Comparison of ENCODE assay signal across 11 cellular contexts in genomic region chr3:134251731-134252391, GRCh38. TPM values are rescaled to one million over a fixed set of nuclear protein-coding genes. Genes with fewer than 3 reads are reported as not detected.
DNase-seq lines count a peak whose midpoint lies in the region; ATAC-seq and TF ChIP-seq lines count a peak whose summit lies in the region.
"Had no signal": no experiment of that assay in that cellular context is flagged by ENCODE, and none has a peak within 500 bp of the region (broad histone marks: within the 10 kb centered on the region; RNA-seq: fewer than 3 reads in every experiment).

No MANE protein-coding gene starts in this region.

- H3K27ac ChIP-seq in VCaP = peak overlapping the region; percentile 88
- H3K27ac ChIP-seq in heart right ventricle = peak overlapping the region in 9 of 10 donors; percentile 63 to 96 (median 92)
- peak overlapping the region; percentile 33 for H3K27ac ChIP-seq in psoas muscle

- peak overlapping the region in 3 of 10 donors; percentile 10 to 83 (median 81) for H3K4me3 ChIP-seq in heart right ventricle
- no peak overlapping the region for H3K4me3 ChIP-seq in psoas muscle

- H3K9me3 ChIP-seq in ES-I3 (ENCODE audit: control insufficient read depth, insufficient read depth, low read length) = 0 out of 2 replicates have a peak, but pooled peaks cover 4% of the 10 kb centered on the region
- no peaks in the 10 kb centered on the region for H3K9me3 ChIP-seq in heart right ventricle
- no peaks in the 10 kb centered on the region for H3K9me3 ChIP-seq in psoas muscle
- H3K9me3 ChIP-seq: colonic mucosa had no signal

- in situ Hi-C loops in KBM-7 (cut with MboI; ENCODE audit: low pct_unique_long_range_greater_than_20kb, low sequenced_read_pairs) = no loop called here

- peak; percentile 33 to 64 for DNase-seq in heart right ventricle
- DNase-seq in psoas muscle = peak in 1 of 2 donors; percentile 58
- DNase-seq in NCI-H1092 (lab: John Stamatoyannopoulos, UW) = no peak
- DNase-seq in KBM-7 = no peak
- DNase-seq in NAMALWA (ENCODE audit: low spot score) = no peak
- DNase-seq: colonic mucosa; NCI-H510A treated with DMSO at 0.1 percent for 48 hours; stimulated activated CD4-positive, alpha-beta T cell treated with anti-CD3 and anti-CD28 coated beads, Interleukin-4, amount 100 ng/mL, for 24 hours had no signal

- H3K9ac ChIP-seq in ES-I3 (ENCODE audit: low read depth, low read length) = peak overlapping the region; percentile 16; the same call in 1 of the 2 replicates

- 41 to 45% methylated on average over 22 of the region's 22 CpGs for WGBS in heart right ventricle, 2 donors
- WGBS in psoas muscle, 3 donors = 71 to 73% (median 72%) methylated on average over 22 of the region's 22 CpGs

- ATAC-seq in heart right ventricle (peak in 7 of 8 donors; percentile 17 to 78 (median 57)), psoas muscle (no peak), HG02623 (IDR thresholded peaks at IDR 0.05; ENCODE audit: unreplicated experiment) (no peak)

- peaks cover 19% of the 10 kb centered on the region for H3K4me1 ChIP-seq in ES-I3 (ENCODE audit: insufficient read depth, low read length)
- peaks cover 3 to 57% (median 41%) of the 10 kb centered on the region in 9 donors for H3K4me1 ChIP-seq in heart right ventricle
- peaks cover 16% of the 10 kb centered on the region for H3K4me1 ChIP-seq in psoas muscle
- H3K4me1 ChIP-seq: colonic mucosa had no signal

- H3K36me3 ChIP-seq in ES-I3 (ENCODE audit: insufficient read depth, low read length) (no peaks in the 10 kb centered on the region), heart right ventricle (no peaks in the 10 kb centered on the region), psoas muscle (ENCODE audit: insufficient read depth in 1 of 2, low read depth in 1 of 2) (no peaks in the 10 kb centered on the region)
- H3K36me3 ChIP-seq: colonic mucosa had no signal

- H3K27me3 ChIP-seq in heart right ventricle (no peaks in the 10 kb centered on the region), psoas muscle (ENCODE audit: insufficient read depth in 3 of 3, low read length in 2 of 3) (no peaks in the 10 kb centered on the region)
- H3K27me3 ChIP-seq: colonic mucosa had no signal

- intact Hi-C loops in heart right ventricle (cut with DNase I) (loop anchor here in 5 of 10 donors (5.0 kb wide), 3 partner anchors 40 to 45 kb away; no protein-coding TSS in a partner anchor), psoas muscle (cut with DNase I) (no loop called here)

- TF ChIP-seq CTCF in VCaP (conservative IDR thresholded peaks at IDR 0.05) (no peak), heart right ventricle (IDR thresholded peaks at IDR 0.05) (no peak), psoas muscle (IDR thresholded peaks at IDR 0.05) (no peak)

RNA-seq across cellular contexts. Expression of gene RYK, which starts 1.2 kb away (rescaled TPM):
- total RNA-seq in heart right ventricle (10 to 100 TPM; 33.8 to 45.8 (median 37.5) TPM), psoas muscle (10 to 100 TPM; 25.0 to 35.4 (median 28.3) TPM)
- polyA plus RNA-seq in heart right ventricle (10 to 100 TPM; 18.0 to 25.9 TPM), psoas muscle (10 to 100 TPM; 19.7 to 32.8 (median 24.4) TPM)

Comparison
In these comparisons a context has a peak if more than half of its experiments do, and no peak if none do; other contexts are left out.
1. H3K27ac ChIP-seq: peak in every context shown above with its lines; median percentile 92 in heart right ventricle; 88 in VCaP; 33 in psoas muscle.
2. ATAC-seq: peak in heart right ventricle (7 of 8); none in psoas muscle (0 of 4) and HG02623 (single experiment).
3. DNase-seq: peak in heart right ventricle (2 of 2); none in NCI-H1092 (single experiment), KBM-7 (single experiment) and NAMALWA (single experiment).